In the genomic region with DNA sequence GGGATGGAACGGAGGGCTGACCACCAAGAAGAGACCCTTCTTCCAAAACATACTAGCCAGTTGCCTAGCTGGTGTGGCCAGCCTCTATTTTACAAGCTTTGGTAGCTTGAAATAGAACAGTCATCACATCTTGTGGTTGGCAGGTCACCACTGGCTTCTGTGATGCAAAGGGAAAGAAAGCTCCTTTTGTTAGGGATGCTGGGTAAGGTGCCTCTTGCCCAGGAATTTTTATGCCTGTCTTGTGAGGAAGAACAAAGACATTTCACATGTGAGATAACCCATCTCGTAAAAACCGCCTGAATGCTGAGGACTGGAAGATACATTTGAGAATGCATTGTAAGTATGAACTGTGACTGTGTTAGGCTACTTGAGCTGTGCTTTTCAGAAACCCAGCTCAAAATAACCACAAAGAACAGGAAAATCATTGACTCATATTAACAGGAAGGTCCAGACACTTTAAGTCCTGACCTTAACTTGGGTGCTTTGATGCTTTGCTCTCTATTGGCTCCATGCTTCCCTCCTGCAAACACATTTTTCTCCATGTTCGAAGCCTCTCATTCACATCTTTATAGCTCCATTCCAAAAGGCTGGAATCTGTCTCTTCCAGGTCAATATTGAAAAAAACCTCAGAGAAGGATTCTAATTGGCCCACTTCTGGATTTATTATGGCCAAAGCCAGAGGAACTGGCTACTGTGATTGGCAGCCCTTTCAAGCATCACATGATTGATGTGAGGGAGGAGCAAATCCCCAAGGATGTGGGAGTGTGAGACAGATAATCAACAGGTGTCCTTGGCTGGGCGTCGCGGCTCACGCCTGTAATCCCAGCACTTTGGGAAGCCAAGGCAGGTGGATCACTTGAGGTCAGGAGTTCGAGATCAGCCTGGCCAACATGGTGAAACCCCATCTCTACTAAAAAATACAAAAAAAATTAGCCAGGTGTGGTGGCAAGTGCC, we compare ENCODE assay signal across 9 cellular contexts. TPM values are rescaled to one million over a fixed set of nuclear protein-coding genes. Genes with fewer than 3 reads are reported as not detected.
A peak's percentile ranks its signal among the peaks of the same experiment; 100 is the strongest.
DNase-seq lines count a peak whose midpoint lies in the region; ATAC-seq and TF ChIP-seq lines count a peak whose summit lies in the region.
"Had no signal": no experiment of that assay in that cellular context is flagged by ENCODE, and none has a peak within 500 bp of the region (broad histone marks: within the 10 kb centered on the region; RNA-seq: fewer than 3 reads in every experiment).

No MANE protein-coding gene starts in this region.

- no peaks in the 10 kb centered on the region for H3K27me3 ChIP-seq in cardiac muscle cell
- H3K27me3 ChIP-seq in kidney epithelial cell (ENCODE audit: control insufficient read depth, insufficient read depth, low read length) = no peaks in the 10 kb centered on the region
- H3K27me3 ChIP-seq in uterus = no peaks in the 10 kb centered on the region

- no peak overlapping the region for H3K4me3 ChIP-seq in cardiac muscle cell
- H3K4me3 ChIP-seq in kidney epithelial cell (ENCODE audit: low read depth, low read length) = no peak overlapping the region
- H3K4me3 ChIP-seq in uterus = no peak overlapping the region

- H3K4me3 Mint-ChIP-seq in activated CD4-positive, alpha-beta memory T cell treated with anti-CD3 and anti-CD28 coated beads, Interleukin-2, amount 10 ng/mL, durations not matched to agents 7 days and 5 days = no peak overlapping the region

- peak overlapping the region; percentile 99 for H3K27ac ChIP-seq in cardiac muscle cell
- H3K27ac ChIP-seq in uterus = peak overlapping the region; percentile 84 to 88

- peaks cover 69% of the 10 kb centered on the region for H3K4me1 ChIP-seq in cardiac muscle cell (ENCODE audit: low read depth)
- H3K4me1 ChIP-seq in uterus = peaks cover 14 to 15% of the 10 kb centered on the region in 2 donors

- POLR2A ChIA-PET in activated CD4-positive, alpha-beta memory T cell treated with anti-CD3 and anti-CD28 coated beads, Interleukin-2, amount 10 ng/mL, durations not matched to agents 7 days and 5 days (lab: Charles Lee) = interaction anchor here (0.9 to 3.4 kb wide), 9 partner anchors 9 to 72 kb away, joined by 3 to 16 read pairs (median 5); no protein-coding TSS in a partner anchor

- TF ChIP-seq POLR2A in uterus (IDR thresholded peaks at IDR 0.05) = no peak

- peaks cover 48% of the 10 kb centered on the region for H3K36me3 Mint-ChIP-seq in activated CD4-positive, alpha-beta memory T cell treated with anti-CD3 and anti-CD28 coated beads, Interleukin-2, amount 10 ng/mL, durations not matched to agents 7 days and 5 days (ENCODE audit: low read depth)

- H3K36me3 ChIP-seq in cardiac muscle cell (peaks cover 7% of the 10 kb centered on the region), kidney epithelial cell (ENCODE audit: control insufficient read depth, insufficient read depth, low read length) (peaks cover 3% of the 10 kb centered on the region), uterus (no peaks in the 10 kb centered on the region)

- H3K27me3 Mint-ChIP-seq in activated CD4-positive, alpha-beta memory T cell treated with anti-CD3 and anti-CD28 coated beads, Interleukin-2, amount 10 ng/mL, durations not matched to agents 7 days and 5 days = no peaks in the 10 kb centered on the region

- DNase-seq in cardiac muscle cell (ENCODE audit: low read depth in 1 of 2, low spot score in 1 of 2) (peak in 1 of 2 donors; percentile 81), Right ventricle myocardium inferior (ENCODE audit: missing footprints) (no peak), kidney epithelial cell (ENCODE audit: low read depth) (peak; percentile 90), uterus (peak in 1 of 2 donors; percentile 36), cerebellum (ENCODE audit: low spot score) (no peak), omental fat pad (ENCODE audit: low spot score) (no peak)
- no peak for DNase-seq in activated CD4-positive, alpha-beta memory T cell treated with anti-CD3 and anti-CD28 coated beads, Interleukin-2, amount 10 ng/mL, durations not matched to agents 7 days and 5 days
- no peak for DNase-seq in activated effector memory CD4-positive, alpha-beta T cell treated with anti-CD3 and anti-CD28 coated beads, Interleukin-2, amount 50 U/mL, for 16 hours
- DNase-seq: retina had no signal

- CTCF ChIA-PET in activated CD4-positive, alpha-beta memory T cell treated with anti-CD3 and anti-CD28 coated beads, Interleukin-2, amount 10 ng/mL, durations not matched to agents 7 days and 5 days (lab: Charles Lee) = interaction anchor here (0.6 to 3.8 kb wide), 8 partner anchors 9 to 124 kb away, joined by 3 to 19 read pairs (median 4); no protein-coding TSS in a partner anchor

- H3K27ac Mint-ChIP-seq in activated CD4-positive, alpha-beta memory T cell treated with anti-CD3 and anti-CD28 coated beads, Interleukin-2, amount 10 ng/mL, durations not matched to agents 7 days and 5 days = peak overlapping the region; percentile 61

- H3K9me3 ChIP-seq in cardiac muscle cell (ENCODE audit: low read depth) (no peaks in the 10 kb centered on the region), uterus (no peaks in the 10 kb centered on the region)

- no peaks in the 10 kb centered on the region for H3K9me3 Mint-ChIP-seq in activated CD4-positive, alpha-beta memory T cell treated with anti-CD3 and anti-CD28 coated beads, Interleukin-2, amount 10 ng/mL, durations not matched to agents 7 days and 5 days

- intact Hi-C loops in Right ventricle myocardium inferior (cut with DNase I) (loop anchor here (5.0 kb wide), 2 partner anchors 62 to 73 kb away; no protein-coding TSS in a partner anchor), uterus (cut with DNase I; ENCODE audit: low total_unique reads) (no loop called here)

- no peak for TF ChIP-seq CTCF in cardiac muscle cell (IDR thresholded peaks at IDR 0.05; ENCODE audit: low read depth, low read length)
- no peak for TF ChIP-seq CTCF in kidney epithelial cell (IDR thresholded peaks at IDR 0.05; ENCODE audit: insufficient read depth, low read length, poor library complexity, severe bottlenecking)
- no peak for TF ChIP-seq CTCF in uterus (IDR thresholded peaks at IDR 0.05)
- TF ChIP-seq CTCF in omental fat pad (IDR thresholded peaks at IDR 0.05) = no peak

- H3K4me1 Mint-ChIP-seq in activated CD4-positive, alpha-beta memory T cell treated with anti-CD3 and anti-CD28 coated beads, Interleukin-2, amount 10 ng/mL, durations not matched to agents 7 days and 5 days = peaks cover 56% of the 10 kb centered on the region

- ATAC-seq in Right ventricle myocardium inferior (no peak), omental fat pad (ENCODE audit: low FRiP score) (no peak)

RNA-seq across cellular contexts. Expression of gene MICAL2, which starts 53.9 kb away (rescaled TPM):
- total RNA-seq in cardiac muscle cell (123 and 178 TPM in 2 replicates), Right ventricle myocardium inferior (42.0 TPM), kidney epithelial cell (361 and 367 TPM in 2 replicates), uterus (100 to 1,000 TPM in 1 of 4 donors, 10 to 100 TPM in 3; 29.6 to 139 (median 53.1) TPM), cerebellum (20.0 TPM), omental fat pad (100 to 1,000 TPM in 1 of 4 donors, 10 to 100 TPM in 3; 34.3 to 143 (median 57.0) TPM)
- polyA plus RNA-seq in cardiac muscle cell = 153 and 191 TPM in 2 replicates
- total RNA-seq in activated CD4-positive, alpha-beta memory T cell treated with anti-CD3 and anti-CD28 coated beads, Interleukin-2, amount 10 ng/mL, durations not matched to agents 7 days and 5 days = 100 to 1,000 TPM; 135 to 143 TPM
